15 cellular contexts compared by ENCODE assay signal in the genomic region with DNA sequence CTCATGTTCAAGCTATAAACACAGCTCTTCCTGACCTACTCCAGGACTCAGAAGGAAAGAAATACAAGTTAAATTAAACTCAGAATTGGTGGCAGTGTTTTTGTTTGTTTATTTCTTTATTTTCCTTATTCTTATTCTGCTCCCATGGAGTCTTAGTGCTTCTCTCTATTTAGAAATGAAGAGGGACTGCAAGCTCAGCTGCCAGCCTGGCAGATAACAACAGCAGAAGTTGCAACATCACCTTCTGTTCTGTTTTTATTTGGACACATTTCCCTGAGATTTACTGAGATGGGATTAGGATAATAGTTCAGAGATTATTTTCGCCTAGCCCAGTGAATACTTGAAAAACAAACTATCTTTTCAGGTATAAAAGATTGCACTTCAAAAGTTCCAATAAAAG.
"Had no signal": no experiment of that assay in that cellular context is flagged by ENCODE, and none has a peak within 500 bp of the region (broad histone marks: within the 10 kb centered on the region; RNA-seq: fewer than 3 reads in every experiment).

No MANE protein-coding gene starts in this region.

- H3K27me3 ChIP-seq: gastroesophageal sphincter, heart right ventricle, neutrophil, upper lobe of left lung had no signal

- H3K9me3 ChIP-seq: gastroesophageal sphincter, heart right ventricle, mucosa of descending colon, neutrophil, upper lobe of left lung had no signal

- H3K9me3 Mint-ChIP-seq: activated CD8-positive, alpha-beta T cell treated with anti-CD3 and anti-CD28 coated beads for 36 hours; activated naive CD4-positive, alpha-beta T cell treated with anti-CD3 and anti-CD28 coated beads, Interleukin-2, amount 50 U/mL, for 72 hours; activated T-cell treated with anti-CD3 and anti-CD28 coated beads, Interleukin-2, amount 50 U/mL, for 4 hours; brain; naive thymus-derived CD8-positive, alpha-beta T cell; stimulated activated naive CD8-positive, alpha-beta T cell treated with anti-CD3 and anti-CD28 coated beads, Interleukin-15, Interleukin-2, amounts not matched to agents 100 ng/mL and 50 ng/mL, for 24 hours had no signal

- H3K4me1 ChIP-seq: upper lobe of left lung had no signal

- H3K4me3 Mint-ChIP-seq: activated CD8-positive, alpha-beta T cell treated with anti-CD3 and anti-CD28 coated beads for 36 hours; activated T-cell treated with anti-CD3 and anti-CD28 coated beads, Interleukin-2, amount 50 U/mL, for 4 hours; brain; central memory CD8-positive, alpha-beta T cell; naive thymus-derived CD8-positive, alpha-beta T cell; stimulated activated naive CD8-positive, alpha-beta T cell treated with anti-CD3 and anti-CD28 coated beads, Interleukin-15, Interleukin-2, amounts not matched to agents 100 ng/mL and 50 ng/mL, for 24 hours had no signal

- H3K27ac ChIP-seq: gastroesophageal sphincter, neutrophil, upper lobe of left lung had no signal

- H3K27ac Mint-ChIP-seq: activated CD8-positive, alpha-beta T cell treated with anti-CD3 and anti-CD28 coated beads for 36 hours; activated naive CD4-positive, alpha-beta T cell treated with anti-CD3 and anti-CD28 coated beads, Interleukin-2, amount 50 U/mL, for 72 hours; naive thymus-derived CD8-positive, alpha-beta T cell; stimulated activated naive CD8-positive, alpha-beta T cell treated with anti-CD3 and anti-CD28 coated beads, Interleukin-15, Interleukin-2, amounts not matched to agents 100 ng/mL and 50 ng/mL, for 24 hours had no signal

- H3K27me3 Mint-ChIP-seq: activated CD8-positive, alpha-beta T cell treated with anti-CD3 and anti-CD28 coated beads for 36 hours; central memory CD8-positive, alpha-beta T cell; naive thymus-derived CD8-positive, alpha-beta T cell; stimulated activated naive CD8-positive, alpha-beta T cell treated with anti-CD3 and anti-CD28 coated beads, Interleukin-15, Interleukin-2, amounts not matched to agents 100 ng/mL and 50 ng/mL, for 24 hours had no signal

- DNase-seq: activated CD4-positive, alpha-beta T cell treated with anti-CD3 and anti-CD28 coated beads for 4 hours; activated CD8-positive, alpha-beta T cell treated with anti-CD3 and anti-CD28 coated beads for 36 hours; activated gamma-delta T cell; activated T-cell treated with anti-CD3 and anti-CD28 coated beads, Interleukin-2, amount 50 U/mL, for 4 hours; effector CD8-positive, alpha-beta T cell; heart right ventricle; mucosa of descending colon; naive thymus-derived CD8-positive, alpha-beta T cell; upper lobe of left lung had no signal

- H3K4me3 ChIP-seq: gastroesophageal sphincter, heart right ventricle, mucosa of descending colon, upper lobe of left lung had no signal

- H3K36me3 ChIP-seq: gastroesophageal sphincter, heart right ventricle, neutrophil, upper lobe of left lung had no signal

- H3K4me1 Mint-ChIP-seq: central memory CD8-positive, alpha-beta T cell; naive thymus-derived CD8-positive, alpha-beta T cell had no signal

- ATAC-seq: activated CD8-positive, alpha-beta T cell treated with anti-CD3 and anti-CD28 coated beads for 36 hours; activated naive CD4-positive, alpha-beta T cell treated with anti-CD3 and anti-CD28 coated beads, Interleukin-2, amount 50 U/mL, for 72 hours; activated T-cell treated with anti-CD3 and anti-CD28 coated beads, Interleukin-2, amount 50 U/mL, for 4 hours; gastroesophageal sphincter; mucosa of descending colon; naive thymus-derived CD8-positive, alpha-beta T cell had no signal

- H3K36me3 Mint-ChIP-seq: activated naive CD4-positive, alpha-beta T cell treated with anti-CD3 and anti-CD28 coated beads, Interleukin-2, amount 50 U/mL, for 72 hours; brain; naive thymus-derived CD8-positive, alpha-beta T cell had no signal
